ENCODE assay signal across 19 cellular contexts in genomic region chr2:73862987-73863386, GRCh38. TPM values are rescaled to one million over a fixed set of nuclear protein-coding genes. Genes with fewer than 3 reads are reported as not detected.
DNase-seq lines count a peak whose midpoint lies in the region; ATAC-seq and TF ChIP-seq lines count a peak whose summit lies in the region.
"Had no signal": no experiment of that assay in that cellular context is flagged by ENCODE, and none has a peak within 500 bp of the region (broad histone marks: within the 10 kb centered on the region; RNA-seq: fewer than 3 reads in every experiment).

No MANE protein-coding gene starts in this region.

- H3F3A ChIP-seq in PC-3 (ENCODE audit: low read length, unreplicated experiment): no peaks in the 10 kb centered on the region

- H3K4me3 Mint-ChIP-seq in activated T-cell treated with anti-CD3 and anti-CD28 coated beads, Interleukin-2, amount 50 U/mL, for 24 hours: no peak overlapping the region
- H3K4me3 Mint-ChIP-seq: CD4-positive, CD25-positive, alpha-beta regulatory T cell had no signal

- no peaks in the 10 kb centered on the region for H3K27me3 Mint-ChIP-seq in activated T-cell treated with anti-CD3 and anti-CD28 coated beads, Interleukin-2, amount 50 U/mL, for 24 hours
- H3K27me3 Mint-ChIP-seq: CD4-positive, CD25-positive, alpha-beta regulatory T cell had no signal

- POLR2A ChIA-PET in PC-3 (lab: Charles Lee; ENCODE audit: unreplicated experiment): no interaction called here

- no peaks in the 10 kb centered on the region for H3K9me3 Mint-ChIP-seq in activated T-cell treated with anti-CD3 and anti-CD28 coated beads, Interleukin-2, amount 50 U/mL, for 24 hours
- H3K9me3 Mint-ChIP-seq: CD4-positive, CD25-positive, alpha-beta regulatory T cell had no signal

- no peaks in the 10 kb centered on the region for H3K9me2 ChIP-seq in PC-3 (replicated peaks; ENCODE audit: low read length)

- H3K9ac ChIP-seq in PC-3 (ENCODE audit: low read length): no peak overlapping the region

- intact Hi-C loops in PC-3 (cut with micrococcal nuclease): no loop called here
- intact Hi-C loops in prostate gland (cut with DNase I): no loop called here

- peak overlapping the region; percentile 33 for H3K27ac ChIP-seq in PC-3 (ENCODE audit: low read length)
- peak overlapping the region; percentile 45 to 69 for H3K27ac ChIP-seq in prostate gland

- CTCF ChIA-PET in PC-3 (lab: Charles Lee): no interaction called here

- H3K9me3 ChIP-seq in PC-3 (ENCODE audit: low read length) (no peaks in the 10 kb centered on the region), prostate gland (no peaks in the 10 kb centered on the region)
- H3K9me3 ChIP-seq: MG63 had no signal

- peaks cover 23% of the 10 kb centered on the region for H3K4me1 Mint-ChIP-seq in activated T-cell treated with anti-CD3 and anti-CD28 coated beads, Interleukin-2, amount 50 U/mL, for 24 hours (ENCODE audit: low read depth)
- H3K4me1 Mint-ChIP-seq: CD4-positive, CD25-positive, alpha-beta regulatory T cell had no signal

- TF ChIP-seq CTCF in PC-3 (conservative IDR thresholded peaks at IDR 0.05; ENCODE audit: low read depth, low read length): no peak
- no peak for TF ChIP-seq CTCF in prostate gland (IDR thresholded peaks at IDR 0.05)

- DNase-seq in activated T-cell treated with anti-CD3 and anti-CD28 coated beads, Interleukin-2, amount 50 U/mL, for 24 hours: no peak
- DNase-seq in activated T-cell treated with anti-CD3 and anti-CD28 coated beads, Interleukin-2, amount 50 U/mL, for 1 hour: no peak
- peak; percentile 34 for DNase-seq in PC-3
- peak; percentile 37 for DNase-seq in kidney tubule cell (ENCODE audit: low spot score)
- DNase-seq in prostate gland (ENCODE audit: low spot score): peak; percentile 55
- no peak for DNase-seq in DMS53 (lab: John Stamatoyannopoulos, UW)
- DNase-seq: CD4-positive, CD25-positive, alpha-beta regulatory T cell; COR-L47; GDM1; Karpas-422; MG63; NCI-H1417; NCI-H1694 treated with DMSO at 0.1 percent for 48 hours; NCI-H2081 treated with DMSO at 0.1 percent for 48 hours; NCI-H2227 treated with DMSO at 0.1 percent for 48 hours; NCI-H510A; Right ventricle myocardium superior had no signal

- no peak for TF ChIP-seq POLR2A in prostate gland (IDR thresholded peaks at IDR 0.05)

- peaks cover 20% of the 10 kb centered on the region for H3K4me1 ChIP-seq in PC-3 (ENCODE audit: insufficient read depth, low read length)
- peaks cover 3% of the 10 kb centered on the region for H3K4me1 ChIP-seq in prostate gland (replicated peaks)

- no TSS peak for BruUV-seq in PC-3 (replicated peaks; lab: Mats Ljungman, UMichigan)

- H4K20me1 ChIP-seq in PC-3 (ENCODE audit: low read length): no peaks in the 10 kb centered on the region

- H3K27ac Mint-ChIP-seq in activated T-cell treated with anti-CD3 and anti-CD28 coated beads, Interleukin-2, amount 50 U/mL, for 24 hours: peak overlapping the region; percentile 11

- H3K36me3 Mint-ChIP-seq in activated T-cell treated with anti-CD3 and anti-CD28 coated beads, Interleukin-2, amount 50 U/mL, for 24 hours (ENCODE audit: low read depth): peaks cover 81% of the 10 kb centered on the region

- H3K4me3 ChIP-seq in PC-3 (ENCODE audit: low read length) (no peak overlapping the region), prostate gland (no peak overlapping the region)
- H3K4me3 ChIP-seq: MG63 had no signal

- H3K27me3 ChIP-seq in PC-3 (ENCODE audit: low read length) (no peaks in the 10 kb centered on the region), prostate gland (replicated peaks; ENCODE audit: insufficient read depth) (no peaks in the 10 kb centered on the region)
- H3K27me3 ChIP-seq: MG63 had no signal

- no peak overlapping the region for H3K4me2 ChIP-seq in PC-3 (ENCODE audit: low read length)

- no peak overlapping the region for H2AFZ ChIP-seq in PC-3 (ENCODE audit: low read length)

- ATAC-seq in PC-3: peak; percentile 76
- no peak for ATAC-seq in HG02588 (IDR thresholded peaks at IDR 0.05; ENCODE audit: unreplicated experiment)
- ATAC-seq: HCT116 had no signal

- H3K36me3 ChIP-seq in PC-3 (ENCODE audit: low read depth, low read length): peaks cover 29% of the 10 kb centered on the region
- H3K36me3 ChIP-seq in prostate gland: peaks cover 6 to 8% of the 10 kb centered on the region in 2 donors

- WGBS in prostate gland: 45% methylated on average over 2 of the region's 2 CpGs

- H3K79me2 ChIP-seq in PC-3 (ENCODE audit: low read length): no peaks in the 10 kb centered on the region

RNA-seq across cellular contexts. Expression of gene ACTG2, which starts 29.8 kb away (rescaled TPM):
- total RNA-seq in PC-3 (2014; rRNA removed): 1.6 and 3.8 TPM in 2 replicates
- 1,000 to 10,000 TPM; 1,031 to 1,176 TPM for total RNA-seq in prostate gland

RNA-seq across cellular contexts. Expression of gene STAMBP, which starts 34.2 kb away (rescaled TPM):
- 23.8 and 32.2 TPM in 2 replicates for total RNA-seq in PC-3 (2014; rRNA removed)
- 10 to 100 TPM; 45.9 to 56.6 TPM for total RNA-seq in prostate gland

Comparison
In these comparisons a context has a peak if more than half of its experiments do, and no peak if none do; other contexts are left out.
1. DNase-seq: peak in PC-3 (single experiment), kidney tubule cell (single experiment) and prostate gland (single experiment); none in activated T-cell treated with anti-CD3 and anti-CD28 coated beads, Interleukin-2, amount 50 U/mL, for 24 hours (single experiment), activated T-cell treated with anti-CD3 and anti-CD28 coated beads, Interleukin-2, amount 50 U/mL, for 1 hour (single experiment) and DMS53 (single experiment).
2. RNA of gene ACTG2, which starts 29.8 kb away (total RNA-seq): 1,031 to 1,176 TPM in prostate gland; 1.6 to 3.8 TPM in PC-3; every median in the first group is over 100 times any median in the second.